In the genomic region with DNA sequence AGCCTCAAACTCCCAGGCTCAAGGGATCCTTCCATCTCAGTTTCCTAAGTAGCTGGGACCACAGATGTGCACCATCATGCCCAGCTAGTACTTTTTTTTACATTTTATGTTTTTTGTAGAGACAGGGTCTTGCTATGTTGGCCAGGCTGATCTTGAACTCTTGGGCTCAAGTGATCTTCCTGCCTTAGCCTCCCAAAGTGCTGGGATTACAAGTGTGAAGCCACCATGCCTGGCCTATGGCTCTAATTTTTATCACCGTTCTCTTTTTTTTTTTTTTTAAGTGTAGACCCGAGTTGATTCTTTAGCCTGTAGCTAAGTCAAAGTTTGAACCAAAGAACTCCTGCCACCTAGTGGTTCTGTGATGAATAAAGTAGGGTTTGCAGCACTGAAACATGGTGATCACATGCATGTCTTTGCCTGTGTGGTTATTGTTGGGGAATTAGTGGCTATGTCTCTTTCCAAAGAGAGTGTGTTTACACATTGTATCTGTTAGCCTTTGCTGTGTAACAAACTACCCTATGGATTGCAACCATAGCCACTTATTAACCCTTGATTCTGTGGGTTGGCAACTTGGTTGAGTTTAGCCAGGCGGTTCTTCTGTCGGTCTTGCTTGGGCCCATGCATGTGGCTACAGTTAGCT, we compare ENCODE assay signal across 1 cellular context.
TF ChIP-seq lines count a peak whose summit lies in the region.

No MANE protein-coding gene starts in this region.

TF ChIP-seq in Ishikawa, 13 proteins besides CTCF, POLR2A, EP300 and RAD21 (continued from another document):
- TF ChIP-seq, protein P1, sequence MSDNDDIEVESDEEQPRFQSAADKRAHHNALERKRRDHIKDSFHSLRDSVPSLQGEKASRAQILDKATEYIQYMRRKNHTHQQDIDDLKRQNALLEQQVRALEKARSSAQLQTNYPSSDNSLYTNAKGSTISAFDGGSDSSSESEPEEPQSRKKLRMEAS (IDR thresholded peaks at IDR 0.05): no peak
- TF ChIP-seq YY1 (IDR thresholded peaks at IDR 0.05; ENCODE audit: low read depth): no peak
